Comparison of ENCODE assay signal across 11 cellular contexts in the genomic region with DNA sequence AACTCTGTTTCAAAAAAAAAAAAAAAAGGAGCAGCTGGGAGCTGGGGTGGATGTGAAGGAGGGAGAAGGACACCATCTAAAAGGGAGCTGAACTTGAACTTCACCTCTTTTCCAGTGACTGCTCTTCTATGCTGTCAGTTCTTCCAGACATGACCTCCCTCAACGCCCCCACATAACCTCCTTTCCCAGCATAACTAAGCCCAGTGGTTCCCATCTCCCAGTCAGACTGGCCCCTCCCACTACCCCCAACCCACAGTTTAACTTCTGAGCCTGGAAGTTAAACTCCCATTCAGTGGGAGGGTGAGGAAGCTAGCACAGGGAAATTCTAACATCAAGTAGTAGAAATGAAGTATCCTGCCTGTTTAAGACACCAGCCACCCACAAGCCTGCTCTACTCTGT. TPM values are rescaled to one million over a fixed set of nuclear protein-coding genes. Genes with fewer than 3 reads are reported as not detected.
DNase-seq lines count a peak whose midpoint lies in the region; ATAC-seq and TF ChIP-seq lines count a peak whose summit lies in the region.
"Had no signal": no experiment of that assay in that cellular context is flagged by ENCODE, and none has a peak within 500 bp of the region (broad histone marks: within the 10 kb centered on the region; RNA-seq: fewer than 3 reads in every experiment).

No MANE protein-coding gene starts in this region.

- no peak for DNase-seq in CD4-positive, alpha-beta T cell
- DNase-seq in Karpas-422 (no peak), colonic mucosa (no peak), osteocyte (ENCODE audit: extremely low spot score, unreplicated experiment) (no peak), BE2C (no peak)
- DNase-seq in stimulated activated CD8-positive, alpha-beta memory T cell treated with anti-CD3 and anti-CD28 coated beads, Interleukin-4, amount 100 ng/mL, for 48 hours, result no peak
- no peak for DNase-seq in stimulated activated CD4-positive, alpha-beta T cell treated with anti-CD3 and anti-CD28 coated beads, Interleukin-1b, Interleukin-23, amount 100 ng/mL, for 48 hours
- DNase-seq: GOT3, NCI-H524 had no signal

- no peaks in the 10 kb centered on the region for H3K9me3 ChIP-seq in CD4-positive, alpha-beta T cell (ENCODE audit: control insufficient read depth, low read length)
- H3K9me3 ChIP-seq in Karpas-422 (ENCODE audit: low read length) (no peaks in the 10 kb centered on the region), colonic mucosa (no peaks in the 10 kb centered on the region), BE2C (no peaks in the 10 kb centered on the region)

- H3K27ac Mint-ChIP-seq in CD4-positive, alpha-beta T cell, result peak overlapping the region; percentile 65
- H3K27ac Mint-ChIP-seq in osteocyte (ENCODE audit: unreplicated experiment), result peak overlapping the region; percentile 64

- peak overlapping the region; percentile 96 for H3K4me3 Mint-ChIP-seq in CD4-positive, alpha-beta T cell
- H3K4me3 Mint-ChIP-seq in osteocyte (ENCODE audit: unreplicated experiment), result peak overlapping the region; percentile 94

- TF ChIP-seq CTCF in CD4-positive, alpha-beta T cell (IDR thresholded peaks at IDR 0.05), result no peak
- TF ChIP-seq CTCF in colonic mucosa (IDR thresholded peaks at IDR 0.05) (no peak), osteocyte (IDR thresholded peaks at IDR 0.05) (no peak), BE2C (IDR thresholded peaks at IDR 0.05; ENCODE audit: low read depth, low read length) (no peak)

- H3K36me3 Mint-ChIP-seq in CD4-positive, alpha-beta T cell (ENCODE audit: low read depth), result peaks cover 74% of the 10 kb centered on the region
- peaks cover 21% of the 10 kb centered on the region for H3K36me3 Mint-ChIP-seq in osteocyte (ENCODE audit: unreplicated experiment)

- no peak overlapping the region for H3K27ac ChIP-seq in CD4-positive, alpha-beta T cell (ENCODE audit: low read depth, low read length)
- H3K27ac ChIP-seq in Karpas-422 (ENCODE audit: low read length) (no peak overlapping the region), colonic mucosa (no peak overlapping the region)

- H4K20me1 ChIP-seq in Karpas-422 (ENCODE audit: insufficient read depth, low read depth, low read length), result peaks cover 5% of the 10 kb centered on the region; the same call in 1 of the 2 replicates

- H3K4me3 ChIP-seq in Karpas-422 (ENCODE audit: low read length), result peak overlapping the region; percentile 87; the same call in 1 of the 2 replicates
- peak overlapping the region; percentile 98 for H3K4me3 ChIP-seq in colonic mucosa
- H3K4me3 ChIP-seq in BE2C (ENCODE audit: low read depth, low read length), result no peak overlapping the region

- ATAC-seq in CD4-positive, alpha-beta T cell (ENCODE audit: poor library complexity), result no peak

- H3K9me3 Mint-ChIP-seq in CD4-positive, alpha-beta T cell, result no peaks in the 10 kb centered on the region
- no peaks in the 10 kb centered on the region for H3K9me3 Mint-ChIP-seq in osteocyte (ENCODE audit: unreplicated experiment)

- peak overlapping the region; percentile 80 for H3K4me2 ChIP-seq in Karpas-422 (ENCODE audit: low read depth, low read length, poor library complexity, severe bottlenecking)

- H3K36me3 ChIP-seq in Karpas-422 (ENCODE audit: insufficient read depth, low read length), result peaks cover 13% of the 10 kb centered on the region
- H3K36me3 ChIP-seq in colonic mucosa, result peaks cover 30% of the 10 kb centered on the region
- H3K36me3 ChIP-seq in BE2C, result no peaks in the 10 kb centered on the region; the same call in none of the 2 replicates

- no peaks in the 10 kb centered on the region for H3K9me2 ChIP-seq in Karpas-422 (replicated peaks; ENCODE audit: insufficient read depth, low read length)

- no peaks in the 10 kb centered on the region for H3K27me3 Mint-ChIP-seq in CD4-positive, alpha-beta T cell
- H3K27me3 Mint-ChIP-seq in osteocyte (ENCODE audit: unreplicated experiment), result no peaks in the 10 kb centered on the region

- H3K27me3 ChIP-seq in CD4-positive, alpha-beta T cell (ENCODE audit: control insufficient read depth, insufficient read depth, low read length), result no peaks in the 10 kb centered on the region
- H3K27me3 ChIP-seq in Karpas-422 (ENCODE audit: low read length) (no peaks in the 10 kb centered on the region), colonic mucosa (no peaks in the 10 kb centered on the region), BE2C (no peaks in the 10 kb centered on the region)

- peaks cover 55% of the 10 kb centered on the region for H3K79me2 ChIP-seq in Karpas-422 (ENCODE audit: low read length)

- CTCF ChIA-PET in CD4-positive, alpha-beta T cell (lab: Charles Lee), result interaction anchor here (1.2 kb wide), 1 partner anchor 169 kb away, joined by 3 read pairs; no protein-coding TSS in a partner anchor

- H2AFZ ChIP-seq in Karpas-422 (ENCODE audit: low read length), result no peak overlapping the region

- H3K4me1 Mint-ChIP-seq in CD4-positive, alpha-beta T cell (ENCODE audit: low read depth), result peaks cover 60% of the 10 kb centered on the region
- peaks cover 66% of the 10 kb centered on the region for H3K4me1 Mint-ChIP-seq in osteocyte (ENCODE audit: unreplicated experiment)

- peaks cover 25% of the 10 kb centered on the region for H3K4me1 ChIP-seq in Karpas-422 (ENCODE audit: low read length)
- peaks cover 11% of the 10 kb centered on the region for H3K4me1 ChIP-seq in colonic mucosa
- H3K4me1 ChIP-seq in BE2C, result no peaks in the 10 kb centered on the region; the same call in 1 of the 2 replicates

- intact Hi-C loops in CD4-positive, alpha-beta T cell (cut with DNase I, micrococcal nuclease), result loop anchor here in 1 of 2 experiments (10.0 kb wide), 1 partner anchor 584 kb away; no protein-coding TSS in a partner anchor
- intact Hi-C loops in colonic mucosa (cut with DNase I), result no loop called here

- POLR2A ChIA-PET in CD4-positive, alpha-beta T cell (lab: Charles Lee), result interaction anchor here (0.6 to 10.9 kb wide), 3 partner anchors 26 to 212 kb away, joined by 3 to 146 read pairs (median 3); no protein-coding TSS in a partner anchor

- H3K9ac ChIP-seq in Karpas-422 (ENCODE audit: low read length) (peak overlapping the region; percentile 78; the same call in 1 of the 2 replicates), colonic mucosa (ENCODE audit: low read depth in 2 of 2, low read length in 2 of 2) (peak overlapping the region in 1 of 2 donors; percentile 9)

RNA-seq across cellular contexts. Expression of gene ARHGAP1, which starts 1.8 kb away (rescaled TPM):
- 10 to 100 TPM; 33.7 to 36.3 TPM for total RNA-seq in CD4-positive, alpha-beta T cell
- total RNA-seq in Karpas-422 (2014; rRNA removed; shearing (Covaris generic); ENCODE audit: low replicate concordance), result 13.6 and 23.4 TPM in 2 replicates
- total RNA-seq in colonic mucosa (10 to 100 TPM; 68.3 to 81.7 TPM), osteocyte (97.2 and 98.1 TPM in 2 replicates)
- polyA plus RNA-seq in BE2C (2012; ENCODE audit: insufficient read depth, insufficient read length, low read depth), result 11.3 TPM

RNA-seq across cellular contexts. Expression of gene ZNF408, which starts 2.2 kb away (rescaled TPM):
- 10 to 100 TPM; 22.7 to 23.0 TPM for total RNA-seq in CD4-positive, alpha-beta T cell
- 5.1 and 7.4 TPM in 2 replicates for total RNA-seq in Karpas-422 (2014; rRNA removed; shearing (Covaris generic); ENCODE audit: low replicate concordance)
- total RNA-seq in colonic mucosa, result 10 to 100 TPM; 11.7 to 15.5 TPM
- total RNA-seq in osteocyte, result 11.2 and 14.5 TPM in 2 replicates
- 52.9 TPM for polyA plus RNA-seq in BE2C (2012; ENCODE audit: insufficient read depth, insufficient read length, low read depth)

RNA-seq across cellular contexts. Expression of gene F2, which starts 20.4 kb away (rescaled TPM):
- total RNA-seq in CD4-positive, alpha-beta T cell, result not detected
- total RNA-seq in Karpas-422 (2014; rRNA removed; shearing (Covaris generic); ENCODE audit: low replicate concordance), result not detected in 2 replicates
- total RNA-seq in colonic mucosa (1 to 10 TPM in 1 of 2 donors, not detected in 1; 1.2 TPM), osteocyte (0.19 TPM in 1 of 2 replicates, not detected in the other)
- not detected for polyA plus RNA-seq in BE2C (2012; ENCODE audit: insufficient read depth, insufficient read length, low read depth)
- total RNA-seq: M059J, myocyte had no signal
